In genomic region chr3:128154354-128154753, GRCh38 we compare ENCODE assay signal across 8 cellular contexts. TPM values are rescaled to one million over a fixed set of nuclear protein-coding genes. Genes with fewer than 3 reads are reported as not detected.
DNase-seq lines count a peak whose midpoint lies in the region; ATAC-seq and TF ChIP-seq lines count a peak whose summit lies in the region.
"Not testable (repeated sequence)": the region's sequence is repeated elsewhere in the genome, so short reads cannot be mapped to it uniquely, and the experiment has no call there.

No MANE protein-coding gene starts in this region.

- not testable (repeated sequence) for H3K27me3 ChIP-seq in PC-3 (ENCODE audit: low read length); right cardiac atrium (ENCODE audit: control insufficient read depth, insufficient read depth); naive thymus-derived CD4-positive, alpha-beta T cell (ENCODE audit: control insufficient read depth in 2 of 2, insufficient read depth in 2 of 2, low read length in 2 of 2); spleen (replicated peaks in 1 of 7)

- H3K4me2 ChIP-seq in PC-3 (ENCODE audit: low read length) = peak overlapping the region; percentile 94

- not testable (repeated sequence) for H3K9me2 ChIP-seq in PC-3 (replicated peaks; ENCODE audit: low read length)

- H2AFZ ChIP-seq in PC-3 (ENCODE audit: low read length) = not testable (repeated sequence)

- not testable (repeated sequence) for H3K27me3 Mint-ChIP-seq in activated T-helper 1 cell treated with anti-CD3 and anti-CD28 coated beads, Interleukin-12 subunit alpha, Interleukin-12 subunit beta, Interleukin-2, Interleukin-4 antibody, amounts not matched to agents 30 ng/mL and 10 ng/mL and 1 ng/mL, durations not matched to agents 14 hours and 24 hours and 36 hours (ENCODE audit: insufficient read depth); naive thymus-derived CD4-positive, alpha-beta T cell

- not testable (repeated sequence) for H3K9me3 ChIP-seq in PC-3 (ENCODE audit: low read length); right cardiac atrium (ENCODE audit: control insufficient read depth, low read length); naive thymus-derived CD4-positive, alpha-beta T cell (ENCODE audit: control insufficient read depth in 2 of 3, low read length in 3 of 3); spleen

- peak overlapping the region; percentile 89 for H3K27ac ChIP-seq in 22Rv1
- not testable (repeated sequence) for H3K27ac ChIP-seq in PC-3 (ENCODE audit: low read length); coronary artery; right cardiac atrium (ENCODE audit: low read length)
- peak overlapping the region; percentile 77 for H3K27ac ChIP-seq in naive thymus-derived CD4-positive, alpha-beta T cell (ENCODE audit: low read depth, low read length)
- peak overlapping the region in 5 of 8 donors; percentile 87 to 92 (median 89) for H3K27ac ChIP-seq in spleen

- not testable (repeated sequence) for H3K36me3 Mint-ChIP-seq in activated T-helper 1 cell treated with anti-CD3 and anti-CD28 coated beads, Interleukin-12 subunit alpha, Interleukin-12 subunit beta, Interleukin-2, Interleukin-4 antibody, amounts not matched to agents 30 ng/mL and 10 ng/mL and 1 ng/mL, durations not matched to agents 14 hours and 24 hours and 36 hours (ENCODE audit: low read depth)
- peaks cover 11 to 32% (median 28%) of the 10 kb centered on the region in 5 donors for H3K36me3 Mint-ChIP-seq in naive thymus-derived CD4-positive, alpha-beta T cell

- DNase-seq in PC-3; activated T-helper 1 cell treated with anti-CD3 and anti-CD28 coated beads, Interleukin-12 subunit alpha, Interleukin-12 subunit beta, Interleukin-2, Interleukin-4 antibody, amounts not matched to agents 30 ng/mL and 10 ng/mL and 1 ng/mL, durations not matched to agents 14 hours and 24 hours and 36 hours (ENCODE audit: low spot score); coronary artery (ENCODE audit: low spot score); right cardiac atrium; naive thymus-derived CD4-positive, alpha-beta T cell; spleen: not testable (repeated sequence)

- not testable (repeated sequence) for H3K9me3 Mint-ChIP-seq in activated T-helper 1 cell treated with anti-CD3 and anti-CD28 coated beads, Interleukin-12 subunit alpha, Interleukin-12 subunit beta, Interleukin-2, Interleukin-4 antibody, amounts not matched to agents 30 ng/mL and 10 ng/mL and 1 ng/mL, durations not matched to agents 14 hours and 24 hours and 36 hours; naive thymus-derived CD4-positive, alpha-beta T cell

- not testable (repeated sequence) for ATAC-seq in PC-3; right cardiac atrium; naive thymus-derived CD4-positive, alpha-beta T cell

- POLR2A ChIA-PET in PC-3 (lab: Charles Lee; ENCODE audit: unreplicated experiment) = interaction anchor here (0.7 to 1.0 kb wide), 3 partner anchors 31 to 273 kb away, joined by 3 to 14 read pairs (median 3); partner anchors contain the start of gene RUVBL1
- POLR2A ChIA-PET in naive thymus-derived CD4-positive, alpha-beta T cell (lab: Charles Lee) = interaction anchor here (0.6 to 2.6 kb wide), 6 partner anchors 31 to 1095 kb away, joined by 3 to 42 read pairs (median 3); partner anchors contain the start of genes COPG1 and RUVBL1

- TF ChIP-seq POLR2A in spleen (IDR thresholded peaks at IDR 0.05) = not testable (repeated sequence)

- H3K9ac ChIP-seq in PC-3 (ENCODE audit: low read length) = peak overlapping the region; percentile 87; the same call in 1 of the 2 replicates

- H3K27ac Mint-ChIP-seq in activated T-helper 1 cell treated with anti-CD3 and anti-CD28 coated beads, Interleukin-12 subunit alpha, Interleukin-12 subunit beta, Interleukin-2, Interleukin-4 antibody, amounts not matched to agents 30 ng/mL and 10 ng/mL and 1 ng/mL, durations not matched to agents 14 hours and 24 hours and 36 hours = peak overlapping the region; percentile 98
- peak overlapping the region; percentile 25 to 98 (median 91) for H3K27ac Mint-ChIP-seq in naive thymus-derived CD4-positive, alpha-beta T cell

- H3K4me3 Mint-ChIP-seq in activated T-helper 1 cell treated with anti-CD3 and anti-CD28 coated beads, Interleukin-12 subunit alpha, Interleukin-12 subunit beta, Interleukin-2, Interleukin-4 antibody, amounts not matched to agents 30 ng/mL and 10 ng/mL and 1 ng/mL, durations not matched to agents 14 hours and 24 hours and 36 hours = peak overlapping the region; percentile 94
- peak overlapping the region; percentile 84 to 98 (median 94) for H3K4me3 Mint-ChIP-seq in naive thymus-derived CD4-positive, alpha-beta T cell

- CTCF ChIA-PET in PC-3 (lab: Charles Lee) = not testable (repeated sequence)
- CTCF ChIA-PET in naive thymus-derived CD4-positive, alpha-beta T cell (lab: Charles Lee) = interaction anchor here (1.2 to 1.8 kb wide), 2 partner anchors 31 to 164 kb away, joined by 3 to 7 read pairs; partner anchors contain the start of gene RUVBL1

- peaks cover 26% of the 10 kb centered on the region for H3K79me2 ChIP-seq in PC-3 (ENCODE audit: low read length)

- not testable (repeated sequence) for H3F3A ChIP-seq in PC-3 (ENCODE audit: low read length, unreplicated experiment)

- peaks cover 23% of the 10 kb centered on the region for H3K36me3 ChIP-seq in PC-3 (ENCODE audit: low read depth, low read length)
- H3K36me3 ChIP-seq in naive thymus-derived CD4-positive, alpha-beta T cell (ENCODE audit: control insufficient read depth in 2 of 3, insufficient read depth in 3 of 3, low read length in 3 of 3) = not testable (repeated sequence)
- peaks cover 0 to 27% (median 11%) of the 10 kb centered on the region in 6 donors for H3K36me3 ChIP-seq in spleen

- not testable (repeated sequence) for H4K20me1 ChIP-seq in PC-3 (ENCODE audit: low read length)

- H3K4me1 Mint-ChIP-seq in activated T-helper 1 cell treated with anti-CD3 and anti-CD28 coated beads, Interleukin-12 subunit alpha, Interleukin-12 subunit beta, Interleukin-2, Interleukin-4 antibody, amounts not matched to agents 30 ng/mL and 10 ng/mL and 1 ng/mL, durations not matched to agents 14 hours and 24 hours and 36 hours (ENCODE audit: low read depth) = peaks cover 31% of the 10 kb centered on the region
- peaks cover 16 to 66% (median 48%) of the 10 kb centered on the region in 7 donors for H3K4me1 Mint-ChIP-seq in naive thymus-derived CD4-positive, alpha-beta T cell

- intact Hi-C loops in PC-3 (cut with micrococcal nuclease); right cardiac atrium (cut with DNase I); spleen (cut with DNase I; ENCODE audit: low total_unique reads): not testable (repeated sequence)
- intact Hi-C loops in activated T-helper 1 cell treated with anti-CD3 and anti-CD28 coated beads, Interleukin-12 subunit alpha, Interleukin-12 subunit beta, Interleukin-2, Interleukin-4 antibody, amounts not matched to agents 30 ng/mL and 10 ng/mL and 1 ng/mL, durations not matched to agents 14 hours and 24 hours and 36 hours (cut with micrococcal nuclease) = loop anchor here (5.0 kb wide), 3 partner anchors 498 to 648 kb away; partner anchors contain the start of genes RAB7A and RPN1
- intact Hi-C loops in naive thymus-derived CD4-positive, alpha-beta T cell (cut with micrococcal nuclease) = loop anchor here in 1 of 2 donors (5.0 to 10.0 kb wide), 2 partner anchors 170 to 1738 kb away; partner anchors contain the start of gene TMCC1

- not testable (repeated sequence) for TF ChIP-seq CTCF in 22Rv1 (IDR thresholded peaks at IDR 0.05); GM12875 (IDR thresholded peaks at IDR 0.05; ENCODE audit: borderline replicate concordance, insufficient read depth, low read depth, low read length); PC-3 (conservative IDR thresholded peaks at IDR 0.05; ENCODE audit: low read depth, low read length); coronary artery (IDR thresholded peaks at IDR 0.05); spleen (IDR thresholded peaks at IDR 0.05 in 8 of 11, conservative IDR thresholded peaks at IDR 0.05 in 3 of 11)

- peak overlapping the region; percentile 97 for H3K4me3 ChIP-seq in GM12875 (ENCODE audit: low read depth, low read length)
- H3K4me3 ChIP-seq in PC-3 (ENCODE audit: low read length) = peak overlapping the region; percentile 75
- H3K4me3 ChIP-seq in coronary artery = peak overlapping the region; percentile 96
- H3K4me3 ChIP-seq in right cardiac atrium (ENCODE audit: low read length) = peak overlapping the region; percentile 60
- peak overlapping the region; percentile 79 for H3K4me3 ChIP-seq in naive thymus-derived CD4-positive, alpha-beta T cell (ENCODE audit: low read length)
- H3K4me3 ChIP-seq in spleen = peak overlapping the region in 7 of 8 donors; percentile 67 to 96 (median 87)

- 88% methylated on average over 16 of the region's 16 CpGs for WGBS in right cardiac atrium
- WGBS in spleen, 5 donors = 86 to 92% (median 88%) methylated on average over 16 of the region's 16 CpGs

- not testable (repeated sequence) for H3K4me1 ChIP-seq in PC-3 (ENCODE audit: insufficient read depth, low read length); right cardiac atrium (ENCODE audit: control insufficient read depth, insufficient read depth, low read length)
- H3K4me1 ChIP-seq in naive thymus-derived CD4-positive, alpha-beta T cell (ENCODE audit: control insufficient read depth in 2 of 2, insufficient read depth in 2 of 2, low read length in 2 of 2) = peaks cover 13% of the 10 kb centered on the region in 2 donors
- H3K4me1 ChIP-seq in spleen = peaks cover 12 to 29% (median 21%) of the 10 kb centered on the region in 6 donors

- not testable (repeated sequence) for BruUV-seq in PC-3 (replicated peaks; lab: Mats Ljungman, UMichigan)

RNA-seq across cellular contexts. Expression of gene EEFSEC, which starts 1.1 kb away (rescaled TPM):
- total RNA-seq in PC-3 (2014; rRNA removed) = 9.6 and 11.6 TPM in 2 replicates
- 18.7 and 19.5 TPM in 2 replicates for total RNA-seq in activated T-helper 1 cell treated with anti-CD3 and anti-CD28 coated beads, Interleukin-12 subunit alpha, Interleukin-12 subunit beta, Interleukin-2, Interleukin-4 antibody, amounts not matched to agents 30 ng/mL and 10 ng/mL and 1 ng/mL, durations not matched to agents 14 hours and 24 hours and 36 hours
- total RNA-seq in right cardiac atrium = 10 to 100 TPM; 14.7 to 17.6 (median 16.2) TPM
- polyA plus RNA-seq in right cardiac atrium = 15.0 TPM
- total RNA-seq in naive thymus-derived CD4-positive, alpha-beta T cell = 10 to 100 TPM; 17.3 to 18.5 (median 17.9) TPM
- polyA plus RNA-seq in naive thymus-derived CD4-positive, alpha-beta T cell = 10 to 100 TPM; 22.5 to 31.4 TPM
- total RNA-seq in spleen = 10 to 100 TPM; 10.9 to 19.2 (median 16.1) TPM
- polyA plus RNA-seq in spleen = 10 to 100 TPM in 2 of 3 donors, 1 to 10 TPM in 1; 8.5 to 14.2 (median 11.7) TPM

RNA-seq across cellular contexts. Expression of gene RUVBL1, which starts 30.7 kb away (rescaled TPM):
- total RNA-seq in PC-3 (2014; rRNA removed) = 94.9 and 114 TPM in 2 replicates
- total RNA-seq in activated T-helper 1 cell treated with anti-CD3 and anti-CD28 coated beads, Interleukin-12 subunit alpha, Interleukin-12 subunit beta, Interleukin-2, Interleukin-4 antibody, amounts not matched to agents 30 ng/mL and 10 ng/mL and 1 ng/mL, durations not matched to agents 14 hours and 24 hours and 36 hours = 135 and 137 TPM in 2 replicates
- total RNA-seq in right cardiac atrium = 10 to 100 TPM; 20.9 to 27.1 (median 26.6) TPM
- polyA plus RNA-seq in right cardiac atrium = 28.9 TPM
- 10 to 100 TPM; 16.8 to 59.3 (median 22.5) TPM for total RNA-seq in naive thymus-derived CD4-positive, alpha-beta T cell
- 10 to 100 TPM; 54.8 to 73.7 TPM for polyA plus RNA-seq in naive thymus-derived CD4-positive, alpha-beta T cell
- total RNA-seq in spleen = 10 to 100 TPM; 25.2 to 32.6 (median 29.2) TPM
- 10 to 100 TPM; 21.6 to 36.4 (median 33.3) TPM for polyA plus RNA-seq in spleen
